ENCODE assay signal across 12 cellular contexts in genomic region chr2:20221169-20221938, GRCh38. TPM values are rescaled to one million over a fixed set of nuclear protein-coding genes. Genes with fewer than 3 reads are reported as not detected.
DNase-seq lines count a peak whose midpoint lies in the region; ATAC-seq, FAIRE-seq and TF ChIP-seq lines count a peak whose summit lies in the region.
"Had no signal": no experiment of that assay in that cellular context is flagged by ENCODE, and none has a peak within 500 bp of the region (broad histone marks: within the 10 kb centered on the region; RNA-seq: fewer than 3 reads in every experiment).

No MANE protein-coding gene starts in this region.

- in situ Hi-C loops in GM12878 (cut with MboI) = no loop called here

- 19% methylated on average over 4 of the region's 4 CpGs for WGBS in GM12878 (ENCODE audit: insufficient coverage, insufficient replicate concordance, low lambda C conversion rate, missing lambda C conversion rate)
- WGBS in right lobe of liver (ENCODE audit: insufficient coverage, low coverage, low lambda C conversion rate, missing lambda C conversion rate) = 31% methylated on average over 4 of the region's 4 CpGs

- intact Hi-C loops in GM12878 (cut with micrococcal nuclease; ENCODE audit: unreplicated experiment) = no loop called here
- intact Hi-C loops in right lobe of liver (cut with DNase I) = loop anchor here in 1 of 2 donors (10.0 kb wide), 1 partner anchor 107 kb away; no protein-coding TSS in a partner anchor
- intact Hi-C loops in CD14-positive monocyte (cut with micrococcal nuclease) = no loop called here
- intact Hi-C loops in ascending aorta (cut with DNase I) = no loop called here

- no peak for FAIRE-seq in GM12878 (lab: Jason Lieb, UNC)

- H3K36me3 Mint-ChIP-seq in CD14-positive monocyte = no peaks in the 10 kb centered on the region
- H3K36me3 Mint-ChIP-seq in stimulated activated memory B cell treated with anti-CD40 and anti-IgM and Interleukin-4, amounts not matched to agents 10 μg/mL and 1 μg/mL and 100 μg/mL, for 72 hours = no peaks in the 10 kb centered on the region

- H3K4me1 Mint-ChIP-seq in CD14-positive monocyte = peaks cover 7% of the 10 kb centered on the region
- H3K4me1 Mint-ChIP-seq in stimulated activated memory B cell treated with anti-CD40 and anti-IgM and Interleukin-4, amounts not matched to agents 10 μg/mL and 1 μg/mL and 100 μg/mL, for 72 hours = peaks cover 6% of the 10 kb centered on the region

- SMC1A ChIA-PET in GM12878 (lab: Charles Lee; ENCODE audit: uncharacterized antibody, unreplicated experiment) = interaction anchor here (1.0 to 9.6 kb wide), 9 partner anchors 8 to 103 kb away, joined by 3 to 191 read pairs (median 11); no protein-coding TSS in a partner anchor

- TF ChIP-seq POLR2A in GM12878 (IDR thresholded peaks at IDR 0.05; ENCODE audit: low read depth, low read length) (no peak), right lobe of liver (IDR thresholded peaks at IDR 0.05) (peak; percentile 17)

- no peaks in the 10 kb centered on the region for H3K9me3 ChIP-seq in GM12878 (replicated peaks; ENCODE audit: control insufficient read depth, insufficient read depth, low read length)
- no peaks in the 10 kb centered on the region for H3K9me3 ChIP-seq in right lobe of liver
- no peaks in the 10 kb centered on the region for H3K9me3 ChIP-seq in ascending aorta

- peaks cover 47% of the 10 kb centered on the region for H3K79me2 ChIP-seq in GM12878 (ENCODE audit: control insufficient read depth, insufficient read depth, low read length)

- peaks cover 0 to 11% (median 2%) of the 10 kb centered on the region in 7 donors for H3K9me3 Mint-ChIP-seq in CD14-positive monocyte
- no peaks in the 10 kb centered on the region for H3K9me3 Mint-ChIP-seq in stimulated activated memory B cell treated with anti-CD40 and anti-IgM and Interleukin-4, amounts not matched to agents 10 μg/mL and 1 μg/mL and 100 μg/mL, for 72 hours
- H3K9me3 Mint-ChIP-seq: activated T-helper 2 cell treated with anti-CD3 and anti-CD28 coated beads, Interferon-gamma antibody, Interleukin-2, Interleukin-4, amounts not matched to agents 10 μg/mL and 5 μg/mL and 100 μg/mL, durations not matched to agents 14 hours and 24 hours and 36 hours had no signal

- BruUV-seq in GM12878 (replicated peaks; lab: Mats Ljungman, UMichigan) = no TSS peak

- ATAC-seq in GM12878 = peak; percentile 45
- peak in 2 of 4 donors; percentile 9 to 39 for ATAC-seq in right lobe of liver
- no peak for ATAC-seq in stimulated activated memory B cell treated with anti-CD40 and anti-IgM and Interleukin-4, amounts not matched to agents 10 μg/mL and 1 μg/mL and 100 μg/mL, for 72 hours

- H3K27me3 Mint-ChIP-seq in CD14-positive monocyte (ENCODE audit: low read depth in 3 of 3) = peaks cover 35 to 57% (median 35%) of the 10 kb centered on the region in 3 donors
- H3K27me3 Mint-ChIP-seq in stimulated activated memory B cell treated with anti-CD40 and anti-IgM and Interleukin-4, amounts not matched to agents 10 μg/mL and 1 μg/mL and 100 μg/mL, for 72 hours = peaks cover 61% of the 10 kb centered on the region

- no peak for TF ChIP-seq EP300 in GM12878 (IDR thresholded peaks at IDR 0.05; ENCODE audit: borderline replicate concordance in 1 of 2, control insufficient read depth in 1 of 2, low read depth in 2 of 2, low read length in 2 of 2)

- CTCF ChIA-PET in GM12878 (lab: Yijun Ruan, JAX) = interaction anchor here (1.2 to 7.5 kb wide), 6 partner anchors 7 to 118 kb away, joined by 3 to 284 read pairs (median 4); no protein-coding TSS in a partner anchor

- H3K4me3 ChIP-seq in GM12878 (no peak overlapping the region), right lobe of liver (peak overlapping the region in 2 of 3 donors; percentile 85 to 93), ascending aorta (no peak overlapping the region)
- H3K4me3 ChIP-seq: lung had no signal

- H3K27ac Mint-ChIP-seq in CD14-positive monocyte = peak overlapping the region in 2 of 7 donors; percentile 50 to 70
- no peak overlapping the region for H3K27ac Mint-ChIP-seq in stimulated activated memory B cell treated with anti-CD40 and anti-IgM and Interleukin-4, amounts not matched to agents 10 μg/mL and 1 μg/mL and 100 μg/mL, for 72 hours
- H3K27ac Mint-ChIP-seq: activated T-helper 2 cell treated with anti-CD3 and anti-CD28 coated beads, Interferon-gamma antibody, Interleukin-2, Interleukin-4, amounts not matched to agents 10 μg/mL and 5 μg/mL and 100 μg/mL, durations not matched to agents 14 hours and 24 hours and 36 hours had no signal

- H3K9ac ChIP-seq in GM12878 (ENCODE audit: control insufficient read depth, insufficient read depth, low read length) = no peak overlapping the region; the same call in none of the 2 replicates

- H3K4me3 Mint-ChIP-seq in CD14-positive monocyte = peak overlapping the region in 1 of 2 donors; percentile 77
- H3K4me3 Mint-ChIP-seq in stimulated activated memory B cell treated with anti-CD40 and anti-IgM and Interleukin-4, amounts not matched to agents 10 μg/mL and 1 μg/mL and 100 μg/mL, for 72 hours = no peak overlapping the region

- TF ChIP-seq CTCF in GM12878 (IDR thresholded peaks at IDR 0.05 in 2 of 3, conservative IDR thresholded peaks at IDR 0.05 in 1 of 3; ENCODE audit: control insufficient read depth in 2 of 3, extremely low read depth in 1 of 3, insufficient read depth in 1 of 3, low read depth in 3 of 3, low read length in 3 of 3) (no peak), right lobe of liver (IDR thresholded peaks at IDR 0.05) (no peak), CD14-positive monocyte (IDR thresholded peaks at IDR 0.05) (no peak), ascending aorta (IDR thresholded peaks at IDR 0.05) (no peak)

- H4K20me1 ChIP-seq in GM12878 (ENCODE audit: control insufficient read depth, insufficient read depth) = no peaks in the 10 kb centered on the region

- TF ChIP-seq RAD21 in GM12878 (IDR thresholded peaks at IDR 0.05; ENCODE audit: insufficient read depth, low read depth, low read length) = no peak

- H3K27me3 ChIP-seq in GM12878 (replicated peaks in 1 of 2; ENCODE audit: control insufficient read depth in 2 of 2, insufficient read depth in 2 of 2, low read length in 1 of 2) (no peaks in the 10 kb centered on the region), right lobe of liver (no peaks in the 10 kb centered on the region), ascending aorta (no peaks in the 10 kb centered on the region)

- POLR2A ChIA-PET in GM12878 (lab: Charles Lee) = interaction anchor here (1.0 to 3.8 kb wide), 6 partner anchors 9 to 77 kb away, joined by 3 to 38 read pairs (median 6); no protein-coding TSS in a partner anchor

- DNase-seq in AG08396 (ENCODE audit: low spot score) (peak; percentile 70), HS-27A (ENCODE audit: low read depth) (peak; percentile 69), GM12878 (ENCODE audit: low read depth, low spot score) (no peak), right lobe of liver (peak in 1 of 3 donors; percentile 32), CD14-positive monocyte (ENCODE audit: low spot score) (no peak), ascending aorta (ENCODE audit: low spot score in 2 of 2) (no peak), HuH-7 (ENCODE audit: low spot score) (no peak)
- DNase-seq: NCI-H446 treated with DMSO at 0.1 percent for 48 hours, T1000 had no signal

- H3K27ac ChIP-seq in GM12878 (ENCODE audit: control insufficient read depth, insufficient read depth) = peak overlapping the region; percentile 74
- H3K27ac ChIP-seq in right lobe of liver = peak overlapping the region; percentile 90 to 99 (median 92)
- H3K27ac ChIP-seq in ascending aorta = no peak overlapping the region

- H3K4me1 ChIP-seq in GM12878 (ENCODE audit: control insufficient read depth, insufficient read depth, low read length) (peaks cover 35% of the 10 kb centered on the region), right lobe of liver (peaks cover 0 to 70% (median 28%) of the 10 kb centered on the region in 4 donors), ascending aorta (peaks cover 8 to 14% of the 10 kb centered on the region in 2 donors)

- H3K36me3 ChIP-seq in GM12878 (ENCODE audit: control insufficient read depth in 2 of 2, insufficient read depth in 2 of 2, low read length in 1 of 2) = no peaks in the 10 kb centered on the region
- H3K36me3 ChIP-seq in right lobe of liver = peaks cover 0 to 4% (median 0%) of the 10 kb centered on the region in 4 donors
- H3K36me3 ChIP-seq in ascending aorta = no peaks in the 10 kb centered on the region

- RAD21 ChIA-PET in GM12878 (lab: Charles Lee; ENCODE audit: unreplicated experiment) = interaction anchor here (0.9 to 7.0 kb wide), 11 partner anchors 9 to 171 kb away, joined by 3 to 156 read pairs (median 19); no protein-coding TSS in a partner anchor

- H2AFZ ChIP-seq in GM12878 (ENCODE audit: control insufficient read depth, low read depth, low read length) = no peak overlapping the region

- peak overlapping the region; percentile 99; the same call in 1 of the 2 replicates for H3K4me2 ChIP-seq in GM12878 (ENCODE audit: control insufficient read depth, insufficient read depth)

TF ChIP-seq in GM12878, 131 proteins besides CTCF, POLR2A, EP300 and RAD21:
- 0 out of 2 replicates have a peak, but pooled peaks have one; percentile 96 for TF ChIP-seq ATF7 (IDR thresholded peaks at IDR 0.05; ENCODE audit: low read depth)
- TF ChIP-seq SMAD1 (IDR thresholded peaks at IDR 0.05; ENCODE audit: low read depth, partially characterized antibody) = no peak

RNA-seq across cellular contexts. Expression of gene SDC1, which starts 3.6 kb away (rescaled TPM):
- 75.7 and 78.9 TPM in 2 replicates for total RNA-seq in GM12878 (2013; cell fraction: nucleolus; rRNA removed)
- 25.8 and 26.6 TPM in 2 replicates for total RNA-seq in GM12878 (2014; rRNA removed)
- total RNA-seq in GM12878 (2014; rRNA removed; fragmentation: Illumina TruSeq; extraction: Trizol) = 9.6 and 12.4 TPM in 2 replicates
- total RNA-seq in GM12878 (2021) = 31.0 and 33.1 TPM in 2 replicates
- 11.9 TPM for polyA plus RNA-seq in GM12878 (2011; ENCODE audit: low read depth)
- 13.3 and 21.5 TPM in 2 replicates for polyA plus RNA-seq in GM12878 (2011; rRNA removed)
- 23.5 and 34.5 TPM in 2 replicates for polyA plus RNA-seq in GM12878 (2011; cell fraction: cytosol; rRNA removed)
- polyA plus RNA-seq in GM12878 (2011; cell fraction: nucleus; rRNA removed) = 21.3 and 28.2 TPM in 2 replicates
- polyA plus RNA-seq in GM12878 (2012) = 18.7 and 26.5 TPM in 2 replicates
- polyA plus RNA-seq in GM12878 (2014; fragmentation: Illumina TruSeq; extraction: Trizol) = 4.4 and 7.0 TPM in 2 replicates
- 1 to 10 TPM in 1 of 2 experiments, under 1 TPM in 1; 0.85 to 2.2 TPM for polyA plus RNA-seq in GM12878 (2014; fragmentation: Nextera tagmentation; extraction: Ambion mirVana)
- polyA plus RNA-seq in GM12878 (2014; rRNA removed) = 24.4 and 25.9 TPM in 2 replicates
- 10 to 100 TPM; 33.8 to 36.8 TPM for polyA plus RNA-seq in GM12878 (2016; fragmentation: Nextera tagmentation; extraction: Ambion mirVana)
- polyA minus RNA-seq in GM12878 (2011; rRNA and poly(A)+ RNA removed) = 10.0 and 19.3 TPM in 2 replicates
- 11.2 and 11.4 TPM in 2 replicates for polyA minus RNA-seq in GM12878 (2011; cell fraction: cytosol; rRNA and poly(A)+ RNA removed)
- 3.4 and 5.3 TPM in 2 replicates for polyA minus RNA-seq in GM12878 (2011; cell fraction: nucleus; rRNA and poly(A)+ RNA removed)
- 100 to 1,000 TPM; 260 to 452 (median 415) TPM for total RNA-seq in right lobe of liver
- polyA plus RNA-seq in CD14-positive monocyte = not detected
- 0.32 TPM for total RNA-seq in ascending aorta

Comparison
In these comparisons a context has a peak if more than half of its experiments do, and no peak if none do; other contexts are left out.
1. DNase-seq: peak in AG08396 (single experiment) and HS-27A (single experiment); none in GM12878 (single experiment), CD14-positive monocyte (single experiment), ascending aorta (0 of 2) and HuH-7 (single experiment).
2. H3K27ac ChIP-seq: peak in GM12878 (single experiment) and right lobe of liver (3 of 3); none in ascending aorta (0 of 2).
3. H3K4me3 ChIP-seq: peak in right lobe of liver (2 of 3); none in GM12878 (single experiment) and ascending aorta (0 of 2).